Comparison of ENCODE assay signal across 19 cellular contexts in the genomic region with DNA sequence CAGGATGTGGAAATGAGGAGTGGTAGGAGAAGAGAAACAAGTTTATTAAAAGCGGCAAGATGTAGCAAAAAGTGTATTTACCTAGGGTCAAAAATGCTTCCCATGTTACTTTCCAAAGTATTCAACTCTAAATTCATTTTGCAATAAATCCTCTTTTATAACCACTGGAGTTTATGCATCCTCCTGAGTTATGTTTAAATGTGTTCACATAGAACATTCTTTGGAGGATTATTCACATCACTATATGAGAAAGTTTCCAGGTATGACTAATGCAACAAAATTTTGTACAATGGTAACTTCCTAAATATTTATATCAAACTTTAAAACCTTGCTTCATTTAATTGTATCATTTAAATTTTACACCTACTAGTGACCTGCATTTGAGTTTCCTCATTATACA.
DNase-seq lines count a peak whose midpoint lies in the region; ATAC-seq lines count a peak whose summit lies in the region.
"Had no signal": no experiment of that assay in that cellular context is flagged by ENCODE, and none has a peak within 500 bp of the region (broad histone marks: within the 10 kb centered on the region; RNA-seq: fewer than 3 reads in every experiment).

No MANE protein-coding gene starts in this region.

- H3K36me3 ChIP-seq in SJSA1 (no peaks in the 10 kb centered on the region), skeletal muscle satellite cell (ENCODE audit: insufficient read depth, low read length) (no peaks in the 10 kb centered on the region), SJCRH30 (no peaks in the 10 kb centered on the region)
- H3K36me3 ChIP-seq in naive thymus-derived CD4-positive, alpha-beta T cell (ENCODE audit: control insufficient read depth in 2 of 3, insufficient read depth in 3 of 3, low read length in 3 of 3), result no peaks in the 10 kb centered on the region
- H3K36me3 ChIP-seq: sigmoid colon had no signal

- H3K9me3 ChIP-seq in SJSA1 (replicated peaks) (no peaks in the 10 kb centered on the region), skeletal muscle satellite cell (replicated peaks; ENCODE audit: low read length) (no peaks in the 10 kb centered on the region), SJCRH30 (replicated peaks) (no peaks in the 10 kb centered on the region)
- peaks cover 0 to 7% (median 0%) of the 10 kb centered on the region in 3 experiments for H3K9me3 ChIP-seq in naive thymus-derived CD4-positive, alpha-beta T cell (ENCODE audit: control insufficient read depth in 2 of 3, low read length in 3 of 3)
- H3K9me3 ChIP-seq: sigmoid colon, testis had no signal

- H3K9me3 Mint-ChIP-seq in naive thymus-derived CD4-positive, alpha-beta T cell, result peaks cover 0 to 25% (median 10%) of the 10 kb centered on the region in 11 donors
- H3K9me3 Mint-ChIP-seq: activated naive CD8-positive, alpha-beta T cell treated with anti-CD3 and anti-CD28 coated beads, Interleukin-2, amount 10 ng/mL, durations not matched to agents 7 days and 5 days; H9; mesothelial cell of epicardium had no signal

- CTCF ChIA-PET in naive thymus-derived CD4-positive, alpha-beta T cell (lab: Charles Lee), result no interaction called here

- POLR2A ChIA-PET in naive thymus-derived CD4-positive, alpha-beta T cell (lab: Charles Lee), result no interaction called here

- intact Hi-C loops in naive thymus-derived CD4-positive, alpha-beta T cell (cut with micrococcal nuclease), result no loop called here

- H3K4me3 Mint-ChIP-seq in naive thymus-derived CD4-positive, alpha-beta T cell, result no peak overlapping the region
- H3K4me3 Mint-ChIP-seq: activated naive CD8-positive, alpha-beta T cell treated with anti-CD3 and anti-CD28 coated beads, Interleukin-2, amount 10 ng/mL, durations not matched to agents 7 days and 5 days; activated T-cell treated with anti-CD3 and anti-CD28 coated beads, Interleukin-2, amount 50 U/mL, for 72 hours; CD8-positive, alpha-beta memory T cell; central memory CD8-positive, alpha-beta T cell; H9; mesothelial cell of epicardium had no signal

- no peak for ATAC-seq in naive thymus-derived CD4-positive, alpha-beta T cell
- ATAC-seq: activated T-cell treated with anti-CD3 and anti-CD28 coated beads, Interleukin-2, amount 50 U/mL, for 72 hours had no signal

- peaks cover 0 to 4% (median 0%) of the 10 kb centered on the region in 5 donors for H3K36me3 Mint-ChIP-seq in naive thymus-derived CD4-positive, alpha-beta T cell
- H3K36me3 Mint-ChIP-seq: activated naive CD8-positive, alpha-beta T cell treated with anti-CD3 and anti-CD28 coated beads, Interleukin-2, amount 10 ng/mL, durations not matched to agents 7 days and 5 days; mesothelial cell of epicardium had no signal

- no peaks in the 10 kb centered on the region for H3K4me1 Mint-ChIP-seq in naive thymus-derived CD4-positive, alpha-beta T cell
- H3K4me1 Mint-ChIP-seq: activated naive CD8-positive, alpha-beta T cell treated with anti-CD3 and anti-CD28 coated beads, Interleukin-2, amount 10 ng/mL, durations not matched to agents 7 days and 5 days; CD8-positive, alpha-beta memory T cell; central memory CD8-positive, alpha-beta T cell; H9 had no signal

- DNase-seq in GM04504 (ENCODE audit: low read depth), result peak; percentile 37
- peak in 1 of 2 experiments; percentile 61 for DNase-seq in SJSA1 (ENCODE audit: low read depth in 1 of 2, low spot score in 2 of 2)
- DNase-seq in fibroblast of peridontal ligament (ENCODE audit: extremely low read depth), result peak; percentile 81
- no peak for DNase-seq in SJCRH30
- DNase-seq in NCI-H1048 (lab: John Stamatoyannopoulos, UW), result no peak
- DNase-seq in naive thymus-derived CD4-positive, alpha-beta T cell, result no peak
- DNase-seq: activated naive CD8-positive, alpha-beta T cell treated with anti-CD3 and anti-CD28 coated beads, Interleukin-2, amount 10 ng/mL, durations not matched to agents 7 days and 5 days; activated T-cell treated with anti-CD3 and anti-CD28 coated beads, Interleukin-2, amount 50 U/mL, for 72 hours; CD8-positive, alpha-beta memory T cell; H9; head of caudate nucleus; kidney; NCI-H1092 treated with DMSO at 0.1 percent for 48 hours; sigmoid colon; stimulated activated CD4-positive, alpha-beta T cell treated with anti-CD3 and anti-CD28 coated beads, Interleukin-4, amount 100 ng/mL, for 1 hour; testis had no signal

- H3K9ac ChIP-seq in skeletal muscle satellite cell (ENCODE audit: low read depth, low read length), result peak overlapping the region; percentile 13

- H3K27me3 ChIP-seq in SJSA1 (replicated peaks) (no peaks in the 10 kb centered on the region), skeletal muscle satellite cell (ENCODE audit: control insufficient read depth, insufficient read depth, low read length) (no peaks in the 10 kb centered on the region), SJCRH30 (peaks cover 3% of the 10 kb centered on the region; the same call in 1 of the 2 replicates)
- no peaks in the 10 kb centered on the region for H3K27me3 ChIP-seq in naive thymus-derived CD4-positive, alpha-beta T cell (ENCODE audit: control insufficient read depth in 2 of 2, insufficient read depth in 2 of 2, low read length in 2 of 2)
- H3K27me3 ChIP-seq: sigmoid colon, testis had no signal

- no peaks in the 10 kb centered on the region for H3K27me3 Mint-ChIP-seq in naive thymus-derived CD4-positive, alpha-beta T cell
- H3K27me3 Mint-ChIP-seq: activated naive CD8-positive, alpha-beta T cell treated with anti-CD3 and anti-CD28 coated beads, Interleukin-2, amount 10 ng/mL, durations not matched to agents 7 days and 5 days; CD8-positive, alpha-beta memory T cell; central memory CD8-positive, alpha-beta T cell had no signal

- peak overlapping the region; percentile 40 for H3K4me2 ChIP-seq in skeletal muscle satellite cell (ENCODE audit: low read length)

- H3K27ac ChIP-seq in SJSA1 (peak overlapping the region; percentile 56), SJCRH30 (no peak overlapping the region)
- H3K27ac ChIP-seq in naive thymus-derived CD4-positive, alpha-beta T cell (ENCODE audit: low read depth, low read length), result no peak overlapping the region
- H3K27ac ChIP-seq: testis had no signal

- H3K27ac Mint-ChIP-seq in naive thymus-derived CD4-positive, alpha-beta T cell, result no peak overlapping the region
- H3K27ac Mint-ChIP-seq: activated naive CD8-positive, alpha-beta T cell treated with anti-CD3 and anti-CD28 coated beads, Interleukin-2, amount 10 ng/mL, durations not matched to agents 7 days and 5 days; activated T-cell treated with anti-CD3 and anti-CD28 coated beads, Interleukin-2, amount 50 U/mL, for 72 hours; CD8-positive, alpha-beta memory T cell; H9; mesothelial cell of epicardium had no signal

- H3K4me3 ChIP-seq in SJSA1, result no peak overlapping the region
- no peak overlapping the region for H3K4me3 ChIP-seq in skeletal muscle satellite cell (ENCODE audit: low read length)
- H3K4me3 ChIP-seq in SJCRH30, result no peak overlapping the region
- no peak overlapping the region for H3K4me3 ChIP-seq in naive thymus-derived CD4-positive, alpha-beta T cell (ENCODE audit: low read length)
- H3K4me3 ChIP-seq: sigmoid colon, testis had no signal

- H3K4me1 ChIP-seq in SJSA1 (replicated peaks) (peaks cover 20% of the 10 kb centered on the region), skeletal muscle satellite cell (ENCODE audit: control insufficient read depth, insufficient read depth, low read length) (peaks cover 18% of the 10 kb centered on the region), SJCRH30 (no peaks in the 10 kb centered on the region)
- H3K4me1 ChIP-seq in naive thymus-derived CD4-positive, alpha-beta T cell (ENCODE audit: control insufficient read depth in 2 of 2, insufficient read depth in 2 of 2, low read length in 2 of 2), result no peaks in the 10 kb centered on the region
- H3K4me1 ChIP-seq: sigmoid colon, testis had no signal

Comparison
In these comparisons a context has a peak if more than half of its experiments do, and no peak if none do; other contexts are left out.
1. DNase-seq: peak in GM04504 (single experiment) and fibroblast of peridontal ligament (single experiment); none in SJCRH30 (0 of 2), NCI-H1048 (single experiment) and naive thymus-derived CD4-positive, alpha-beta T cell (0 of 9).